ENCODE assay signal across 17 cellular contexts in genomic region chr16:84315422-84315821, GRCh38. TPM values are rescaled to one million over a fixed set of nuclear protein-coding genes. Genes with fewer than 3 reads are reported as not detected.
A peak's percentile ranks its signal among the peaks of the same experiment; 100 is the strongest.
DNase-seq lines count a peak whose midpoint lies in the region; ATAC-seq and TF ChIP-seq lines count a peak whose summit lies in the region.
"Had no signal": no experiment of that assay in that cellular context is flagged by ENCODE, and none has a peak within 500 bp of the region (broad histone marks: within the 10 kb centered on the region; RNA-seq: fewer than 3 reads in every experiment).

No MANE protein-coding gene starts in this region.

- no peaks in the 10 kb centered on the region for H4K20me1 ChIP-seq in PC-3 (ENCODE audit: low read length)
- H4K20me1 ChIP-seq: BLaER1 treated with 17β-estradiol and CSF1 and Interleukin-3, amounts not matched to agents 10 nM and 100 nM had no signal

- H3K36me3 ChIP-seq in PC-3 (ENCODE audit: low read depth, low read length), result no peaks in the 10 kb centered on the region
- H3K36me3 ChIP-seq: BLaER1 treated with 17β-estradiol and CSF1 and Interleukin-3, amounts not matched to agents 10 nM and 100 nM had no signal

- no peak overlapping the region for H3K9ac ChIP-seq in PC-3 (ENCODE audit: low read length)
- H3K9ac ChIP-seq: BLaER1 treated with 17β-estradiol and CSF1 and Interleukin-3, amounts not matched to agents 10 nM and 100 nM had no signal

- H3K27ac Mint-ChIP-seq in chondrocyte (ENCODE audit: unreplicated experiment), result no peak overlapping the region
- H3K27ac Mint-ChIP-seq: H9 had no signal

- H3K9me3 Mint-ChIP-seq in chondrocyte (ENCODE audit: low read depth), result peaks cover 3% of the 10 kb centered on the region

- POLR2A ChIA-PET in PC-3 (lab: Charles Lee; ENCODE audit: unreplicated experiment), result no interaction called here

- no peaks in the 10 kb centered on the region for H3K4me1 Mint-ChIP-seq in chondrocyte (ENCODE audit: low read depth)

- H3K36me3 Mint-ChIP-seq in chondrocyte (ENCODE audit: low read depth), result peaks cover 2% of the 10 kb centered on the region

- no peak overlapping the region for H2AFZ ChIP-seq in PC-3 (ENCODE audit: low read length)
- H2AFZ ChIP-seq: PC-9 had no signal

- H3K27me3 ChIP-seq in PC-3 (ENCODE audit: low read length), result no peaks in the 10 kb centered on the region

- H3K27me3 Mint-ChIP-seq in chondrocyte (ENCODE audit: low read depth), result peaks cover 36% of the 10 kb centered on the region

- ATAC-seq in PC-3, result no peak
- no peak for ATAC-seq in GM18520 (IDR thresholded peaks at IDR 0.05; ENCODE audit: unreplicated experiment)

- no peaks in the 10 kb centered on the region for H3K4me1 ChIP-seq in PC-3 (ENCODE audit: insufficient read depth, low read length)

- TF ChIP-seq CTCF in PC-3 (conservative IDR thresholded peaks at IDR 0.05; ENCODE audit: low read depth, low read length), result peak; percentile 31; the same call in 1 of the 2 replicates
- no peak for TF ChIP-seq CTCF in chondrocyte (IDR thresholded peaks at IDR 0.05)

- no peaks in the 10 kb centered on the region for H3K9me2 ChIP-seq in PC-3 (replicated peaks; ENCODE audit: low read length)

- no peak overlapping the region for H3K27ac ChIP-seq in PC-3 (ENCODE audit: low read length)
- H3K27ac ChIP-seq: BLaER1 treated with 17β-estradiol and CSF1 and Interleukin-3, amounts not matched to agents 10 nM and 100 nM; PC-9 had no signal

- CTCF ChIA-PET in PC-3 (lab: Charles Lee), result no interaction called here

- no peaks in the 10 kb centered on the region for H3F3A ChIP-seq in PC-3 (ENCODE audit: low read length, unreplicated experiment)

- H3K4me2 ChIP-seq in PC-3 (ENCODE audit: low read length), result no peak overlapping the region
- H3K4me2 ChIP-seq: BLaER1 treated with 17β-estradiol and CSF1 and Interleukin-3, amounts not matched to agents 10 nM and 100 nM; PC-9 had no signal

- no peak overlapping the region for H3K4me3 ChIP-seq in PC-3 (ENCODE audit: low read length)
- H3K4me3 ChIP-seq: BLaER1 treated with 17β-estradiol and CSF1 and Interleukin-3, amounts not matched to agents 10 nM and 100 nM; PC-9 had no signal

- intact Hi-C loops in PC-3 (cut with micrococcal nuclease), result no loop called here

- DNase-seq in PC-3, result peak; percentile 41
- peak; percentile 8 for DNase-seq in chondrocyte (ENCODE audit: low spot score)
- peak; percentile 29 for DNase-seq in fibroblast of peridontal ligament (ENCODE audit: extremely low read depth)
- DNase-seq in stromal cell of bone marrow (ENCODE audit: low read depth), result peak; percentile 32
- DNase-seq in islet precursor cell, result no peak
- DNase-seq in stimulated activated CD4-positive, alpha-beta T cell treated with anti-CD3 and anti-CD28 coated beads, Interleukin-4, amount 100 ng/mL, for 4 hours, result no peak
- DNase-seq: DMS 273 treated with DMSO at 0.1 percent for 48 hours; H9; NCI-H1048; NCI-H226; NCI-H526 treated with DMSO at 0.1 percent for 48 hours; NK-92 treated with Interleukin-12 subunit alpha and Interleukin-12 subunit beta, amount 100 ng/mL, for 24 hours had no signal

- no peaks in the 10 kb centered on the region for H3K9me3 ChIP-seq in PC-3 (ENCODE audit: low read length)

- H3K79me2 ChIP-seq in PC-3 (ENCODE audit: low read length), result no peaks in the 10 kb centered on the region

- no peak overlapping the region for H3K4me3 Mint-ChIP-seq in chondrocyte (ENCODE audit: unreplicated experiment)
- H3K4me3 Mint-ChIP-seq: H9 had no signal

- no TSS peak for BruUV-seq in PC-3 (replicated peaks; lab: Mats Ljungman, UMichigan)

RNA-seq across cellular contexts. Expression of gene WFDC1, which starts 20.7 kb away (rescaled TPM):
- total RNA-seq in PC-3 (2014; rRNA removed), result 0.15 TPM in 1 of 2 replicates, not detected in the other
- total RNA-seq in chondrocyte, result 3.5 to 5.7 TPM (median 5.6 TPM) in 3 replicates
- total RNA-seq: Daoy, LHCN-M2, PC-9 had no signal

RNA-seq across cellular contexts. Expression of gene ATP2C2, which starts 52.9 kb away (rescaled TPM):
- total RNA-seq in PC-3 (2014; rRNA removed), result 26.0 and 40.5 TPM in 2 replicates
- total RNA-seq in chondrocyte, result not detected in 3 replicates
- total RNA-seq: Daoy, LHCN-M2 had no signal

Comparison
In these comparisons a context has a peak if more than half of its experiments do, and no peak if none do; other contexts are left out.
1. DNase-seq: peak in PC-3 (single experiment), chondrocyte (single experiment), fibroblast of peridontal ligament (single experiment) and stromal cell of bone marrow (single experiment); none in islet precursor cell (single experiment) and stimulated activated CD4-positive, alpha-beta T cell treated with anti-CD3 and anti-CD28 coated beads, Interleukin-4, amount 100 ng/mL, for 4 hours (0 of 2).
2. RNA of gene ATP2C2, which starts 52.9 kb away (total RNA-seq): 26.0 to 40.5 TPM in PC-3; not detected in chondrocyte; every median in the first group is over 10 times any median in the second.